In genomic region chr20:51450984-51451383, GRCh38 we compare ENCODE assay signal across 15 cellular contexts.
DNase-seq lines count a peak whose midpoint lies in the region; ATAC-seq and TF ChIP-seq lines count a peak whose summit lies in the region.
"Had no signal": no experiment of that assay in that cellular context is flagged by ENCODE, and none has a peak within 500 bp of the region (broad histone marks: within the 10 kb centered on the region; RNA-seq: fewer than 3 reads in every experiment).

No MANE protein-coding gene starts in this region.

- WGBS in gastroesophageal sphincter (ENCODE audit: low coverage in 1 of 2), 2 donors, result 30 to 45% methylated on average over 1 to 3 of the region's 3 CpGs
- whole genome bisulfite sequencing in psoas muscle, 3 donors, result 70 to 84% (median 80%) methylated on average over 3 of the region's 3 CpGs

- in situ Hi-C loops in Panc1 (cut with HindIII; ENCODE audit: low pct_unique_long_range_greater_than_20kb, low sequenced_read_pairs), result no loop called here

- intact Hi-C loops in Right ventricle myocardium inferior (cut with DNase I) (no loop called here), Panc1 (cut with micrococcal nuclease; ENCODE audit: unreplicated experiment) (loop anchor here (10.0 kb wide), 1 partner anchor 114 kb away; no protein-coding TSS in a partner anchor), psoas muscle (cut with DNase I) (no loop called here)

- CTCF ChIA-PET in Panc1 (lab: Charles Lee), result no interaction called here

- H3K27me3 ChIP-seq in cardiac muscle cell, result no peaks in the 10 kb centered on the region
- H3K27me3 ChIP-seq in Panc1 (ENCODE audit: control insufficient read depth, insufficient read depth, low read length), result no peaks in the 10 kb centered on the region
- no peaks in the 10 kb centered on the region for H3K27me3 ChIP-seq in gastroesophageal sphincter
- no peaks in the 10 kb centered on the region for H3K27me3 ChIP-seq in psoas muscle (ENCODE audit: insufficient read depth in 3 of 3, low read length in 2 of 3)

- H3K4me1 ChIP-seq in cardiac muscle cell (ENCODE audit: low read depth) (peaks cover 43% of the 10 kb centered on the region), Panc1 (ENCODE audit: control insufficient read depth, insufficient read depth, low read length) (peaks cover 53% of the 10 kb centered on the region), gastroesophageal sphincter (peaks cover 4 to 52% (median 32%) of the 10 kb centered on the region in 3 donors), psoas muscle (peaks cover 39% of the 10 kb centered on the region)

- H3K9me3 ChIP-seq in cardiac muscle cell (ENCODE audit: low read depth) (no peaks in the 10 kb centered on the region), Panc1 (ENCODE audit: control insufficient read depth, insufficient read depth, low read depth, low read length) (peaks cover 4% of the 10 kb centered on the region; the same call in 1 of the 2 replicates), gastroesophageal sphincter (no peaks in the 10 kb centered on the region), psoas muscle (no peaks in the 10 kb centered on the region)
- H3K9me3 ChIP-seq: HAP-1 had no signal

- BruUV-seq in Panc1 (replicated peaks; lab: Mats Ljungman, UMichigan), result no TSS peak

- POLR2A ChIA-PET in Panc1 (lab: Charles Lee), result interaction anchor here (0.7 kb wide), 1 partner anchor 101 kb away, joined by 3 read pairs; no protein-coding TSS in a partner anchor

- H3K27ac ChIP-seq in cardiac muscle cell, result peak overlapping the region; percentile 91
- peak overlapping the region; percentile 82 for H3K27ac ChIP-seq in Panc1 (ENCODE audit: low read length)
- peak overlapping the region in 3 of 4 donors; percentile 71 to 81 (median 73) for H3K27ac ChIP-seq in gastroesophageal sphincter
- peak overlapping the region; percentile 85 for H3K27ac ChIP-seq in psoas muscle

- no peak for TF ChIP-seq EP300 in gastroesophageal sphincter (IDR thresholded peaks at IDR 0.05)

- DNase-seq in cardiac muscle cell (ENCODE audit: low read depth in 1 of 2, low spot score in 1 of 2), result no peak
- no peak for DNase-seq in Right ventricle myocardium inferior (ENCODE audit: missing footprints)
- no peak for DNase-seq in Panc1 (ENCODE audit: low read depth, low spot score)
- DNase-seq in psoas muscle, result no peak
- DNase-seq in NCI-H446 treated with DMSO at 0.1 percent for 48 hours (lab: John Stamatoyannopoulos, UW), result no peak
- DNase-seq in DMS79 (lab: John Stamatoyannopoulos, UW), result no peak
- DNase-seq in NCI-H1092 (lab: John Stamatoyannopoulos, UW), result no peak
- DNase-seq: AML-193, DMS53, Kasumi-1, NCI-H187 treated with DMSO at 0.1 percent for 48 hours, NCI-H2171, RPMI8226 had no signal

- no peak for TF ChIP-seq POLR2A in gastroesophageal sphincter (IDR thresholded peaks at IDR 0.05)

- H3K4me3 ChIP-seq in cardiac muscle cell, result no peak overlapping the region
- no peak overlapping the region for H3K4me3 ChIP-seq in Panc1 (ENCODE audit: low read depth in 2 of 2, low read length in 2 of 2)
- H3K4me3 ChIP-seq in gastroesophageal sphincter, result no peak overlapping the region
- no peak overlapping the region for H3K4me3 ChIP-seq in psoas muscle
- H3K4me3 ChIP-seq: HAP-1 had no signal

- TF ChIP-seq CTCF in cardiac muscle cell (IDR thresholded peaks at IDR 0.05; ENCODE audit: low read depth, low read length) (no peak), Panc1 (IDR thresholded peaks at IDR 0.05) (no peak), gastroesophageal sphincter (IDR thresholded peaks at IDR 0.05) (no peak), psoas muscle (IDR thresholded peaks at IDR 0.05) (no peak)

- H3K36me3 ChIP-seq in cardiac muscle cell, result peaks cover 16% of the 10 kb centered on the region
- H3K36me3 ChIP-seq in Panc1 (ENCODE audit: control insufficient read depth, insufficient read depth, low read length), result no peaks in the 10 kb centered on the region
- peaks cover 0 to 5% of the 10 kb centered on the region in 2 donors for H3K36me3 ChIP-seq in gastroesophageal sphincter
- H3K36me3 ChIP-seq in psoas muscle (ENCODE audit: insufficient read depth in 1 of 2, low read depth in 1 of 2), result peaks cover 0 to 15% of the 10 kb centered on the region in 2 donors
- H3K36me3 ChIP-seq: HAP-1 had no signal

- ATAC-seq in Right ventricle myocardium inferior (no peak), Panc1 (0 out of 2 replicates have a peak, but pooled peaks have one; percentile 9), gastroesophageal sphincter (no peak), psoas muscle (no peak)
